ENCODE assay signal across 15 cellular contexts in the genomic region with DNA sequence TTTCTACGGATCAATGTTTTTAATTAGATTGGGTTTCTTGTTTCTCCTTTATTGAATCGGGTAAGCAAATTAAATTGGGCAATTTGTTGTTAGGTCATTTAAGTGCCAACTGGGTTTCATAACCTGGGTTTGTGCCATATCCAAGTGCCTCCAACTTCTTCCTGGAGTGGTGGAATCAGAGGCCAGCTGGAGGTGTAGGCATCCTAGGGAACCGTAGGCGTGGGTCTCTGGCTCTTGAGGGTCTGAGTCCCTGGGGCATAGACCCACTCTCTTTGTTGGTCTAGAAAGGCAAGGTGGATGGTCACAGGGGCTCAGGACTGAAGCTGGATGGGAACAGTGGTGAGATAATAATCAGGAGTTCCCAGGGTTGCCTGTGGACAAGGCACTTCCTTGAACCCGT. TPM values are rescaled to one million over a fixed set of nuclear protein-coding genes. Genes with fewer than 3 reads are reported as not detected.
DNase-seq lines count a peak whose midpoint lies in the region; TF ChIP-seq lines count a peak whose summit lies in the region.
"Had no signal": no experiment of that assay in that cellular context is flagged by ENCODE, and none has a peak within 500 bp of the region (broad histone marks: within the 10 kb centered on the region; RNA-seq: fewer than 3 reads in every experiment).

No MANE protein-coding gene starts in this region.

- H3K9me3 ChIP-seq in right atrium auricular region = no peaks in the 10 kb centered on the region
- no peaks in the 10 kb centered on the region for H3K9me3 ChIP-seq in spleen
- H3K9me3 ChIP-seq: Caco-2 had no signal

- DNase-seq in right atrium auricular region (ENCODE audit: low spot score) = peak; percentile 48
- DNase-seq in cardiac septum (ENCODE audit: low spot score) = no peak
- DNase-seq in RWPE1 (ENCODE audit: low spot score) = no peak
- DNase-seq in fibroblast of gingiva (ENCODE audit: low read depth) = peak; percentile 32
- DNase-seq in spleen = peak; percentile 9
- no peak for DNase-seq in NK-92 (lab: John Stamatoyannopoulos, UW; ENCODE audit: unreplicated experiment)
- DNase-seq in HuH-7.5 (ENCODE audit: low spot score) = no peak
- DNase-seq: AML-193; CD4-positive, alpha-beta T cell; GF-D8 had no signal

- H3K27ac ChIP-seq in right atrium auricular region = no peak overlapping the region
- H3K27ac ChIP-seq in RWPE1 = peak overlapping the region; percentile 94
- no peak overlapping the region for H3K27ac ChIP-seq in spleen
- H3K27ac ChIP-seq: C4-2B had no signal

- POLR2A ChIA-PET in RWPE1 (lab: Yijun Ruan, JAX; ENCODE audit: low non-redundant PET) = no interaction called here

- WGBS in spleen, 5 donors = 53 to 84% (median 66%) methylated on average over 4 to 5 of the region's 5 CpGs

- no peak for TF ChIP-seq POLR2A in spleen (IDR thresholded peaks at IDR 0.05)

- TF ChIP-seq CTCF in right atrium auricular region (IDR thresholded peaks at IDR 0.05) = no peak
- no peak for TF ChIP-seq CTCF in RWPE1 (conservative IDR thresholded peaks at IDR 0.05; ENCODE audit: low read depth)
- no peak for TF ChIP-seq CTCF in spleen (IDR thresholded peaks at IDR 0.05 in 8 of 11, conservative IDR thresholded peaks at IDR 0.05 in 3 of 11)

- H3K36me3 ChIP-seq in right atrium auricular region (no peaks in the 10 kb centered on the region), spleen (no peaks in the 10 kb centered on the region)

- CTCF ChIA-PET in RWPE1 (lab: Yijun Ruan, JAX) = interaction anchor here (0.6 to 1.6 kb wide), 12 partner anchors 8 to 1068 kb away, joined by 3 to 18 read pairs (median 3); no protein-coding TSS in a partner anchor

- no peak overlapping the region for H3K4me3 ChIP-seq in right atrium auricular region
- H3K4me3 ChIP-seq in spleen = no peak overlapping the region

- peaks cover 0 to 4% of the 10 kb centered on the region in 2 donors for H3K4me1 ChIP-seq in right atrium auricular region
- no peaks in the 10 kb centered on the region for H3K4me1 ChIP-seq in spleen
- H3K4me1 ChIP-seq: Caco-2 had no signal

- no peaks in the 10 kb centered on the region for H3K27me3 ChIP-seq in right atrium auricular region
- peaks cover 0 to 26% (median 0%) of the 10 kb centered on the region in 7 donors for H3K27me3 ChIP-seq in spleen (replicated peaks in 1 of 7)

- intact Hi-C loops in cardiac septum (cut with DNase I) = loop anchor here (10.0 kb wide), 1 partner anchor 592 kb away; no protein-coding TSS in a partner anchor
- intact Hi-C loops in spleen (cut with DNase I; ENCODE audit: low total_unique reads) = no loop called here

RNA-seq across cellular contexts. Expression of a gene that starts 18.3 kb away (rescaled TPM):
- not detected for total RNA-seq in right atrium auricular region
- not detected for total RNA-seq in cardiac septum
- not detected for total RNA-seq in spleen
- polyA plus RNA-seq in spleen = not detected
- total RNA-seq: Caco-2; CD4-positive, alpha-beta T cell; H1; H9 had no signal
- polyA plus RNA-seq: BJ, H1 had no signal

RNA-seq across cellular contexts. Expression of a gene that starts 37.0 kb away (rescaled TPM):
- total RNA-seq in right atrium auricular region = not detected
- 0.67 TPM for total RNA-seq in cardiac septum
- total RNA-seq in spleen = not detected
- under 1 TPM in 1 of 3 donors, not detected in 2; 0.06 TPM for polyA plus RNA-seq in spleen
- total RNA-seq: Caco-2; CD4-positive, alpha-beta T cell; H1; H9 had no signal
- polyA plus RNA-seq: BJ had no signal

RNA-seq across cellular contexts. Expression of a gene that starts 57.6 kb away (rescaled TPM):
- total RNA-seq in right atrium auricular region (1 to 10 TPM in 1 of 2 donors, under 1 TPM in 1; 0.08 to 1.7 TPM), cardiac septum (1.1 TPM), spleen (1 to 10 TPM in 6 of 7 donors, under 1 TPM in 1; 0.79 to 4.3 (median 1.8) TPM)
- under 1 TPM; 0.06 to 0.99 (median 0.22) TPM for polyA plus RNA-seq in spleen
- total RNA-seq: Caco-2; CD4-positive, alpha-beta T cell had no signal
- polyA plus RNA-seq: BJ had no signal

Comparison
In these comparisons a context has a peak if more than half of its experiments do, and no peak if none do; other contexts are left out.
1. DNase-seq: peak in right atrium auricular region (single experiment), fibroblast of gingiva (single experiment) and spleen (single experiment); none in cardiac septum (single experiment), RWPE1 (single experiment), NK-92 (single experiment) and HuH-7.5 (single experiment).